ENCODE assay signal across 10 cellular contexts in genomic region chr19:17997969-17998826, GRCh38. TPM values are rescaled to one million over a fixed set of nuclear protein-coding genes. Genes with fewer than 3 reads are reported as not detected.
DNase-seq lines count a peak whose midpoint lies in the region; ATAC-seq and TF ChIP-seq lines count a peak whose summit lies in the region.
"Had no signal": no experiment of that assay in that cellular context is flagged by ENCODE, and none has a peak within 500 bp of the region (broad histone marks: within the 10 kb centered on the region; RNA-seq: fewer than 3 reads in every experiment).

No MANE protein-coding gene starts in this region.

- peaks cover 8 to 9% (median 9%) of the 10 kb centered on the region in 3 donors for H3K27me3 Mint-ChIP-seq in immature natural killer cell (ENCODE audit: low read depth in 3 of 3)
- no peaks in the 10 kb centered on the region for H3K27me3 Mint-ChIP-seq in effector memory CD8-positive, alpha-beta T cell

- H3K9me3 Mint-ChIP-seq in immature natural killer cell = no peaks in the 10 kb centered on the region
- no peaks in the 10 kb centered on the region for H3K9me3 Mint-ChIP-seq in effector memory CD8-positive, alpha-beta T cell

- no peaks in the 10 kb centered on the region for H4K20me1 ChIP-seq in SU-DHL-6 (ENCODE audit: low read depth, low read length)

- CTCF ChIA-PET in A673 (lab: Charles Lee) = interaction anchor here (0.6 to 1.8 kb wide), 4 partner anchors 10 to 60 kb away, joined by 3 to 18 read pairs (median 6); no protein-coding TSS in a partner anchor

- peaks cover 26 to 33% of the 10 kb centered on the region in 2 donors for H3K4me1 Mint-ChIP-seq in immature natural killer cell
- H3K4me1 Mint-ChIP-seq in effector memory CD8-positive, alpha-beta T cell (ENCODE audit: low read depth in 2 of 2) = peaks cover 17 to 20% of the 10 kb centered on the region in 2 donors

- peaks cover 18% of the 10 kb centered on the region for H3K79me2 ChIP-seq in SU-DHL-6 (ENCODE audit: insufficient read depth, low read length)

- peak overlapping the region; percentile 73 for H3K4me2 ChIP-seq in SU-DHL-6 (ENCODE audit: low read depth, low read length, poor library complexity, severe bottlenecking)

- POLR2A ChIA-PET in A673 (lab: Charles Lee; ENCODE audit: low non-redundant PET) = no interaction called here

- H3K27me3 ChIP-seq in A673 (replicated peaks; ENCODE audit: insufficient read depth, low read depth, low read length, poor library complexity) = no peaks in the 10 kb centered on the region
- no peaks in the 10 kb centered on the region for H3K27me3 ChIP-seq in SU-DHL-6 (ENCODE audit: low read length)

- ATAC-seq in HG03045 (IDR thresholded peaks at IDR 0.05; ENCODE audit: unreplicated experiment) = no peak
- ATAC-seq in effector memory CD8-positive, alpha-beta T cell (replicated peaks) = no peak

- peaks cover 7% of the 10 kb centered on the region for H3F3A ChIP-seq in SU-DHL-6 (ENCODE audit: insufficient read depth)

- no TSS peak for BruUV-seq in A673 (replicated peaks; lab: Mats Ljungman, UMichigan)

- no peaks in the 10 kb centered on the region for H3K9me2 ChIP-seq in SU-DHL-6 (replicated peaks; ENCODE audit: insufficient read depth, low read length)

- H2AFZ ChIP-seq in SU-DHL-6 (ENCODE audit: low read depth, low read length, severe bottlenecking) = peak overlapping the region; percentile 90

- H3K4me3 ChIP-seq in A673 (ENCODE audit: low read depth, low read length, poor library complexity, severe bottlenecking) (no peak overlapping the region), SU-DHL-6 (ENCODE audit: insufficient read depth, low read length, poor library complexity, severe bottlenecking) (peak overlapping the region; percentile 62)
- H3K4me3 ChIP-seq: prostate gland had no signal

- no peak overlapping the region for H3K27ac ChIP-seq in A673 (ENCODE audit: low read depth, low read length, poor library complexity, severe bottlenecking)
- peak overlapping the region; percentile 86 for H3K27ac ChIP-seq in SU-DHL-6 (ENCODE audit: low read depth, low read length)
- H3K27ac ChIP-seq: prostate gland had no signal

- TF ChIP-seq CTCF in A673 (conservative IDR thresholded peaks at IDR 0.05; ENCODE audit: low read depth, low read length) = 0 out of 2 replicates have a peak, but pooled peaks have one; percentile 10
- peak; percentile 33 for TF ChIP-seq CTCF in GM13976 (IDR thresholded peaks at IDR 0.05; ENCODE audit: borderline replicate concordance, control extremely low read depth, extremely low read depth, insufficient read depth, missing control alignments)
- peak; percentile 97 for TF ChIP-seq CTCF in SU-DHL-6 (IDR thresholded peaks at IDR 0.05; ENCODE audit: insufficient read depth, low read length, poor library complexity, severe bottlenecking)

- peaks cover 13% of the 10 kb centered on the region for H3K4me1 ChIP-seq in A673 (ENCODE audit: insufficient read depth, low read length, poor library complexity, severe bottlenecking)
- H3K4me1 ChIP-seq: prostate gland had no signal

- intact Hi-C loops in A673 (cut with micrococcal nuclease; ENCODE audit: unreplicated experiment) = loop anchor here (1.0 kb wide), 1 partner anchor 60 kb away; no protein-coding TSS in a partner anchor

- no peaks in the 10 kb centered on the region for H3K36me3 Mint-ChIP-seq in immature natural killer cell
- H3K36me3 Mint-ChIP-seq in effector memory CD8-positive, alpha-beta T cell (ENCODE audit: insufficient read depth) = peaks cover 34% of the 10 kb centered on the region

- no peak overlapping the region for H3K4me3 Mint-ChIP-seq in immature natural killer cell
- H3K4me3 Mint-ChIP-seq in effector memory CD8-positive, alpha-beta T cell = no peak overlapping the region

- H3K36me3 ChIP-seq in A673 (ENCODE audit: insufficient read depth, low read length, poor library complexity, severe bottlenecking) (peaks cover 17% of the 10 kb centered on the region), SU-DHL-6 (ENCODE audit: low read length) (no peaks in the 10 kb centered on the region)
- H3K36me3 ChIP-seq: prostate gland had no signal

- peak overlapping the region in 5 of 6 donors; percentile 24 to 100 (median 97) for H3K27ac Mint-ChIP-seq in immature natural killer cell
- peak overlapping the region in 1 of 2 donors; percentile 75 for H3K27ac Mint-ChIP-seq in effector memory CD8-positive, alpha-beta T cell

- H3K9ac ChIP-seq in SU-DHL-6 (ENCODE audit: low read length) = peak overlapping the region; percentile 69

- DNase-seq in A673 (ENCODE audit: low spot score) (no peak), GM13976 (ENCODE audit: low spot score) (no peak), immature natural killer cell (no peak), NCI-H748 (lab: John Stamatoyannopoulos, UW; ENCODE audit: unreplicated experiment) (no peak), NCI-H1436 (lab: John Stamatoyannopoulos, UW) (no peak)
- DNase-seq in effector memory CD8-positive, alpha-beta T cell = no peak
- DNase-seq: activated gamma-delta T cell treated with Interleukin-2 at 50 U/mL for 16 hours had no signal

- no peaks in the 10 kb centered on the region for H3K9me3 ChIP-seq in A673 (ENCODE audit: low read depth, low read length, poor library complexity, severe bottlenecking)
- no peaks in the 10 kb centered on the region for H3K9me3 ChIP-seq in SU-DHL-6 (ENCODE audit: insufficient read depth, low read length)
- H3K9me3 ChIP-seq: prostate gland had no signal

- in situ Hi-C loops in GM13976 (cut with MboI; ENCODE audit: low sequenced_read_pairs, unreplicated experiment) = no loop called here

RNA-seq across cellular contexts. Expression of gene ARRDC2, which starts 9.8 kb away (rescaled TPM):
- 11.7 and 13.3 TPM in 2 replicates for total RNA-seq in A673 (2021)
- polyA plus RNA-seq in immature natural killer cell = 10 to 100 TPM; 31.4 to 39.2 (median 38.6) TPM

RNA-seq across cellular contexts. Expression of gene KCNN1, which starts 31.3 kb away (rescaled TPM):
- 63.5 and 81.2 TPM in 2 replicates for total RNA-seq in A673 (2021)
- polyA plus RNA-seq in immature natural killer cell = not detected

Comparison
In these comparisons a context has a peak if more than half of its experiments do, and no peak if none do; other contexts are left out.
1. CTCF ChIP-seq: peak in every context shown above with its lines; median percentile 97 in SU-DHL-6; 33 in GM13976; 10 in A673.